24 cellular contexts compared by ENCODE assay signal in genomic region chr2:138183700-138184099, GRCh38.
"Had no signal": no experiment of that assay in that cellular context is flagged by ENCODE, and none has a peak within 500 bp of the region (broad histone marks: within the 10 kb centered on the region; RNA-seq: fewer than 3 reads in every experiment).

No MANE protein-coding gene starts in this region.

- DNase-seq: activated CD4-positive, alpha-beta T cell treated with anti-CD3 and anti-CD28 coated beads, Interleukin-2, amount 10 ng/mL, durations not matched to agents 24 days and 14 days; activated CD4-positive, alpha-beta T cell treated with anti-CD3 and anti-CD28 coated beads, Interleukin-2, amount 50 U/mL, for 48 hours; activated CD4-positive, CD25-positive, alpha-beta regulatory T cell treated with anti-CD3 and anti-CD28 coated beads, Interleukin-2, amount 50 U/mL, for 72 hours; activated CD8-positive, alpha-beta memory T cell treated with anti-CD3 and anti-CD28 coated beads, Interleukin-2, amount 10 ng/mL, durations not matched to agents 7 days and 5 days; activated effector memory CD4-positive, alpha-beta T cell treated with Interleukin-2 at 50 U/mL for 16 hours; activated naive CD4-positive, alpha-beta T cell; activated T-cell treated with anti-CD3 and anti-CD28 coated beads, Interleukin-2, amount 50 U/mL, for 24 hours; amniotic stem cell; body of pancreas; Kasumi-1; NCI-H1105 treated with DMSO at 0.1 percent for 48 hours; NCI-H1436 treated with DMSO at 0.1 percent for 48 hours; NCI-H2029; NCI-H2107; NCI-H2171 treated with DMSO at 0.1 percent for 48 hours; NCI-H510A treated with DMSO at 0.1 percent for 48 hours; Peyer's patch; SHP77 had no signal

- H3K4me1 Mint-ChIP-seq: activated CD4-positive, alpha-beta T cell treated with anti-CD3 and anti-CD28 coated beads, Interleukin-2, amount 10 ng/mL, durations not matched to agents 24 days and 14 days; activated CD8-positive, alpha-beta memory T cell treated with anti-CD3 and anti-CD28 coated beads, Interleukin-2, amount 10 ng/mL, durations not matched to agents 7 days and 5 days; activated naive CD4-positive, alpha-beta T cell treated with anti-CD3 and anti-CD28 coated beads, Interleukin-2, amount 50 U/mL, for 24 hours had no signal

- H3K9me3 ChIP-seq: ascending aorta, body of pancreas, Peyer's patch, SJSA1 had no signal

- H3K27me3 ChIP-seq: ascending aorta, body of pancreas, Peyer's patch, SJSA1 had no signal

- H3K36me3 ChIP-seq: ascending aorta, Peyer's patch, SJSA1 had no signal

- H3K4me1 ChIP-seq: ascending aorta, body of pancreas, Peyer's patch, SJSA1 had no signal

- H3K27me3 Mint-ChIP-seq: activated CD4-positive, alpha-beta T cell treated with anti-CD3 and anti-CD28 coated beads, Interleukin-2, amount 10 ng/mL, durations not matched to agents 24 days and 14 days; activated CD8-positive, alpha-beta memory T cell treated with anti-CD3 and anti-CD28 coated beads, Interleukin-2, amount 10 ng/mL, durations not matched to agents 7 days and 5 days; activated naive CD4-positive, alpha-beta T cell treated with anti-CD3 and anti-CD28 coated beads, Interleukin-2, amount 50 U/mL, for 24 hours; activated T-cell treated with anti-CD3 and anti-CD28 coated beads, Interleukin-2, amount 50 U/mL, for 24 hours had no signal

- H3K4me3 Mint-ChIP-seq: activated CD4-positive, alpha-beta T cell treated with anti-CD3 and anti-CD28 coated beads, Interleukin-2, amount 10 ng/mL, durations not matched to agents 24 days and 14 days; activated CD8-positive, alpha-beta memory T cell treated with anti-CD3 and anti-CD28 coated beads, Interleukin-2, amount 10 ng/mL, durations not matched to agents 7 days and 5 days; activated naive CD4-positive, alpha-beta T cell treated with anti-CD3 and anti-CD28 coated beads, Interleukin-2, amount 50 U/mL, for 24 hours; activated T-cell treated with anti-CD3 and anti-CD28 coated beads, Interleukin-2, amount 50 U/mL, for 24 hours; activated T-helper 1 cell treated with anti-CD3 and anti-CD28 coated beads, Interleukin-12 subunit alpha, Interleukin-12 subunit beta, Interleukin-2, Interleukin-4 antibody, amounts not matched to agents 30 ng/mL and 10 ng/mL and 1 ng/mL, durations not matched to agents 14 hours and 24 hours and 36 hours; T-helper 1 cell treated with Interleukin-12 subunit alpha and Interleukin-12 subunit beta and Interleukin-4 antibody, amounts not matched to agents 30 μg/mL and 1 μg/mL, for 36 hours had no signal

- H3K27ac ChIP-seq: ascending aorta, body of pancreas, Peyer's patch, RWPE1, SJSA1 had no signal

- ATAC-seq: activated CD8-positive, alpha-beta memory T cell treated with anti-CD3 and anti-CD28 coated beads, Interleukin-2, amount 10 ng/mL, durations not matched to agents 7 days and 5 days; body of pancreas had no signal

- H3K36me3 Mint-ChIP-seq: activated CD8-positive, alpha-beta memory T cell treated with anti-CD3 and anti-CD28 coated beads, Interleukin-2, amount 10 ng/mL, durations not matched to agents 7 days and 5 days; activated naive CD4-positive, alpha-beta T cell treated with anti-CD3 and anti-CD28 coated beads, Interleukin-2, amount 50 U/mL, for 24 hours had no signal

- H3K27ac Mint-ChIP-seq: activated CD4-positive, alpha-beta T cell treated with anti-CD3 and anti-CD28 coated beads, Interleukin-2, amount 10 ng/mL, durations not matched to agents 24 days and 14 days; activated CD8-positive, alpha-beta memory T cell treated with anti-CD3 and anti-CD28 coated beads, Interleukin-2, amount 10 ng/mL, durations not matched to agents 7 days and 5 days; activated naive CD4-positive, alpha-beta T cell treated with anti-CD3 and anti-CD28 coated beads, Interleukin-2, amount 50 U/mL, for 24 hours; activated T-cell treated with anti-CD3 and anti-CD28 coated beads, Interleukin-2, amount 50 U/mL, for 24 hours; activated T-helper 1 cell treated with anti-CD3 and anti-CD28 coated beads, Interleukin-12 subunit alpha, Interleukin-12 subunit beta, Interleukin-2, Interleukin-4 antibody, amounts not matched to agents 30 ng/mL and 10 ng/mL and 1 ng/mL, durations not matched to agents 14 hours and 24 hours and 36 hours; T-helper 1 cell treated with Interleukin-12 subunit alpha and Interleukin-12 subunit beta and Interleukin-4 antibody, amounts not matched to agents 30 μg/mL and 1 μg/mL, for 36 hours had no signal

- H3K4me3 ChIP-seq: ascending aorta, body of pancreas, Peyer's patch, SJSA1 had no signal

- H3K9me3 Mint-ChIP-seq: activated CD4-positive, alpha-beta T cell treated with anti-CD3 and anti-CD28 coated beads, Interleukin-2, amount 10 ng/mL, durations not matched to agents 24 days and 14 days; activated naive CD4-positive, alpha-beta T cell treated with anti-CD3 and anti-CD28 coated beads, Interleukin-2, amount 50 U/mL, for 24 hours; activated T-helper 1 cell treated with anti-CD3 and anti-CD28 coated beads, Interleukin-12 subunit alpha, Interleukin-12 subunit beta, Interleukin-2, Interleukin-4 antibody, amounts not matched to agents 30 ng/mL and 10 ng/mL and 1 ng/mL, durations not matched to agents 14 hours and 24 hours and 36 hours; T-helper 1 cell treated with Interleukin-12 subunit alpha and Interleukin-12 subunit beta and Interleukin-4 antibody, amounts not matched to agents 30 μg/mL and 1 μg/mL, for 36 hours had no signal
